In genomic region chr10:114786492-114786891, GRCh38 we compare ENCODE assay signal across 8 cellular contexts. TPM values are rescaled to one million over a fixed set of nuclear protein-coding genes. Genes with fewer than 3 reads are reported as not detected.
DNase-seq lines count a peak whose midpoint lies in the region; ATAC-seq, FAIRE-seq and TF ChIP-seq lines count a peak whose summit lies in the region.
"Not testable (repeated sequence)": the region's sequence is repeated elsewhere in the genome, so short reads cannot be mapped to it uniquely, and the experiment has no call there.

No MANE protein-coding gene starts in this region.

- H3K4me3 ChIP-seq in HEK293 (ENCODE audit: low read depth, low read length); SK-N-SH (ENCODE audit: low read depth in 2 of 2, low read length in 1 of 2); cardiac fibroblast (replicated peaks in 1 of 2; ENCODE audit: low read depth in 2 of 2, low read length in 2 of 2); heart right ventricle: not testable (repeated sequence)

- H4K20me1 ChIP-seq in SK-N-SH (ENCODE audit: insufficient read depth): not testable (repeated sequence)

- H3K9me3 ChIP-seq in HEK293 (ENCODE audit: control insufficient read depth, insufficient read depth, low read depth, low read length); SK-N-SH; heart right ventricle: not testable (repeated sequence)

- ATAC-seq in heart right ventricle (peak; percentile 83 to 94 (median 86)), omental fat pad (ENCODE audit: low FRiP score) (peak; percentile 87)

- H3K79me2 ChIP-seq in SK-N-SH (ENCODE audit: insufficient read depth): not testable (repeated sequence)

- not testable (repeated sequence) for H3K36me3 ChIP-seq in HEK293 (ENCODE audit: control insufficient read depth in 2 of 2, insufficient read depth in 1 of 2, low read length in 2 of 2); SK-N-SH (replicated peaks in 1 of 2; ENCODE audit: control insufficient read depth in 1 of 2, insufficient read depth in 2 of 2, low read length in 1 of 2); heart right ventricle

- TF ChIP-seq EP300 in SK-N-SH (IDR thresholded peaks at IDR 0.05; ENCODE audit: borderline replicate concordance in 1 of 2, low read depth in 1 of 2, low read length in 1 of 2): not testable (repeated sequence)

- POLR2A ChIA-PET in GM10248 (lab: Yijun Ruan, JAX); HEK293 (lab: Yijun Ruan, JAX); SK-N-SH (lab: Yijun Ruan, JAX): not testable (repeated sequence)

- H3K27ac ChIP-seq in HEK293 (ENCODE audit: extremely low read depth, low read depth, low read length); SK-N-SH (ENCODE audit: low read depth in 2 of 2, low read length in 1 of 2); heart right ventricle: not testable (repeated sequence)

- peak; percentile 71 for TF ChIP-seq CTCF in GM10248 (IDR thresholded peaks at IDR 0.05; ENCODE audit: control extremely low read depth, extremely low read depth, low read depth, missing control alignments)
- peak; percentile 49; the same call in 1 of the 2 replicates for TF ChIP-seq CTCF in HEK293 (tag by site-specific recombination; IDR thresholded peaks at IDR 0.05)
- peak; percentile 83 for TF ChIP-seq CTCF in SK-N-SH (IDR thresholded peaks at IDR 0.05)
- TF ChIP-seq CTCF in cardiac fibroblast (IDR thresholded peaks at IDR 0.05; ENCODE audit: low read depth, low read length): peak; percentile 60
- peak; percentile 43 to 84 (median 76) for TF ChIP-seq CTCF in heart right ventricle (IDR thresholded peaks at IDR 0.05)
- TF ChIP-seq CTCF in omental fat pad (IDR thresholded peaks at IDR 0.05): not testable (repeated sequence)

- FAIRE-seq in A204.1 (lab: Jason Lieb, UNC): peak; percentile 98

- peak; percentile 87 for TF ChIP-seq RAD21 in SK-N-SH (IDR thresholded peaks at IDR 0.05; ENCODE audit: low read length)

- H3K27me3 ChIP-seq in SK-N-SH (ENCODE audit: insufficient read depth); heart right ventricle: not testable (repeated sequence)

- H3K4me1 ChIP-seq in HEK293 (ENCODE audit: control insufficient read depth, insufficient read depth, low read length); SK-N-SH (ENCODE audit: control insufficient read depth in 1 of 2, insufficient read depth in 2 of 2, low read depth in 1 of 2, low read length in 1 of 2): not testable (repeated sequence)
- H3K4me1 ChIP-seq in heart right ventricle: peaks cover 0 to 22% (median 5%) of the 10 kb centered on the region in 9 donors

- H3F3A ChIP-seq in SK-N-SH (replicated peaks; ENCODE audit: insufficient read depth): not testable (repeated sequence)

- 0% methylated on average over 6 of the region's 9 CpGs for WGBS in SK-N-SH (ENCODE audit: low lambda C conversion rate)
- WGBS in heart right ventricle, 2 donors: 61 to 62% methylated on average over 8 to 9 of the region's 9 CpGs

- CTCF ChIA-PET in GM10248 (lab: Yijun Ruan, JAX) (interaction anchor here (0.8 to 3.0 kb wide), 10 partner anchors 11 to 483 kb away, joined by 3 to 14 read pairs (median 4); no protein-coding TSS in a partner anchor), HEK293 (lab: Yijun Ruan, JAX) (interaction anchor here (0.6 to 2.4 kb wide), 29 partner anchors 8 to 713 kb away, joined by 3 to 52 read pairs (median 4); no protein-coding TSS in a partner anchor), SK-N-SH (lab: Yijun Ruan, JAX) (interaction anchor here (0.7 to 5.3 kb wide), 40 partner anchors 10 to 483 kb away, joined by 3 to 132 read pairs (median 4); no protein-coding TSS in a partner anchor)

- H2AFZ ChIP-seq in SK-N-SH (ENCODE audit: low read depth): not testable (repeated sequence)

- DNase-seq in GM10248 (ENCODE audit: extremely low spot score) (peak; percentile 55), NCI-H1417 (lab: John Stamatoyannopoulos, UW) (peak in 2 of 3 experiments; percentile 24 to 39), SK-N-SH (peak; percentile 73), cardiac fibroblast (ENCODE audit: low read depth in 2 of 2) (peak; percentile 78)
- DNase-seq in heart right ventricle; omental fat pad (ENCODE audit: low spot score): not testable (repeated sequence)

- H3K9ac ChIP-seq in SK-N-SH: not testable (repeated sequence)

- not testable (repeated sequence) for H3K9me2 ChIP-seq in SK-N-SH

- intact Hi-C loops in heart right ventricle (cut with DNase I): loop anchor here in 9 of 10 donors (2.0 to 10.0 kb wide), 7 partner anchors 82 to 482 kb away; no protein-coding TSS in a partner anchor

- not testable (repeated sequence) for H3K4me2 ChIP-seq in SK-N-SH

TF ChIP-seq in HEK293, 187 proteins besides CTCF, POLR2A, EP300 and RAD21:
- TF ChIP-seq ZBTB17 (tag by site-specific recombination; IDR thresholded peaks at IDR 0.05) (peak; percentile 33; the same call in 1 of the 2 replicates), ZNF654 (tag by site-specific recombination; IDR thresholded peaks at IDR 0.05; ENCODE audit: low read depth) (peak; percentile 84), ZNF449 (tag by site-specific recombination; IDR thresholded peaks at IDR 0.05) (peak; percentile 60), ZBTB6 (tag by site-specific recombination; IDR thresholded peaks at IDR 0.05) (peak; percentile 30; the same call in 1 of the 2 replicates)

TF ChIP-seq in SK-N-SH, 30 proteins besides CTCF, POLR2A, EP300 and RAD21:
- TF ChIP-seq SMC3 (IDR thresholded peaks at IDR 0.05; ENCODE audit: low read depth, low read length): peak; percentile 68

RNA-seq across cellular contexts. Expression of gene FHIP2A, which starts 35.1 kb away (rescaled TPM):
- polyA plus RNA-seq in SK-N-SH (2012; rRNA removed): 6.1 and 9.1 TPM in 2 replicates
- polyA plus RNA-seq in SK-N-SH (2012; cell fraction: cytosol; rRNA removed): 5.8 and 6.2 TPM in 2 replicates
- 14.9 and 31.8 TPM in 2 replicates for polyA plus RNA-seq in SK-N-SH (2012; cell fraction: nucleus; rRNA removed)
- 10 to 100 TPM; 19.1 to 36.6 (median 27.7) TPM for total RNA-seq in heart right ventricle
- polyA plus RNA-seq in heart right ventricle: 1 to 10 TPM; 4.8 to 8.7 TPM
- total RNA-seq in omental fat pad: 10 to 100 TPM; 21.0 to 37.4 (median 30.2) TPM
